In genomic region chr17:47821424-47822379, GRCh38 we compare ENCODE assay signal across 8 cellular contexts. TPM values are rescaled to one million over a fixed set of nuclear protein-coding genes. Genes with fewer than 3 reads are reported as not detected.
DNase-seq lines count a peak whose midpoint lies in the region; ATAC-seq and TF ChIP-seq lines count a peak whose summit lies in the region.

A gene with protein sequence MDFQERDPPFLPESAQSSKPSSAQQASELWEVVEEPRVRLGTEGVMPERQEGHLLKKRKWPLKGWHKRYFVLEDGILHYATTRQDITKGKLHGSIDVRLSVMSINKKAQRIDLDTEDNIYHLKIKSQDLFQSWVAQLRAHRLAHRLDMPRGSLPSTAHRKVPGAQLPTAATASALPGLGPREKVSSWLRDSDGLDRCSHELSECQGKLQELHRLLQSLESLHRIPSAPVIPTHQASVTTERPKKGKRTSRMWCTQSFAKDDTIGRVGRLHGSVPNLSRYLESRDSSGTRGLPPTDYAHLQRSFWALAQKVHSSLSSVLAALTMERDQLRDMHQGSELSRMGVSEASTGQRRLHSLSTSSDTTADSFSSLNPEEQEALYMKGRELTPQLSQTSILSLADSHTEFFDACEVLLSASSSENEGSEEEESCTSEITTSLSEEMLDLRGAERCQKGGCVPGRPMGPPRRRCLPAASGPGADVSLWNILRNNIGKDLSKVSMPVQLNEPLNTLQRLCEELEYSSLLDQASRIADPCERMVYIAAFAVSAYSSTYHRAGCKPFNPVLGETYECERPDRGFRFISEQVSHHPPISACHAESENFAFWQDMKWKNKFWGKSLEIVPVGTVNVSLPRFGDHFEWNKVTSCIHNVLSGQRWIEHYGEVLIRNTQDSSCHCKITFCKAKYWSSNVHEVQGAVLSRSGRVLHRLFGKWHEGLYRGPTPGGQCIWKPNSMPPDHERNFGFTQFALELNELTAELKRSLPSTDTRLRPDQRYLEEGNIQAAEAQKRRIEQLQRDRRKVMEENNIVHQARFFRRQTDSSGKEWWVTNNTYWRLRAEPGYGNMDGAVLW (minus strand): TSS chr17:47821794. CDS start chr17:47820278, 1,516 bp downstream.

- peak within 1 kb of the TSS; percentile 87 for H3K4me3 ChIP-seq in AG04449 (ENCODE audit: low read depth, low read length)
- H3K4me3 ChIP-seq in right lobe of liver = peak within 1 kb of the TSS; percentile 43 to 53 (median 45)

- WGBS in right lobe of liver (ENCODE audit: insufficient coverage, low coverage, low lambda C conversion rate, missing lambda C conversion rate) = 3% methylated on average over 9 of the region's 21 CpGs

- peaks cover 3 to 27% (median 12%) of the 10 kb centered on the region in 4 donors for H3K36me3 ChIP-seq in right lobe of liver

- TF ChIP-seq CTCF in AG04449 (IDR thresholded peaks at IDR 0.05; ENCODE audit: insufficient read depth, low read length, missing control alignments) = peak; percentile 48
- peak in 2 of 4 donors; percentile 8 to 10 for TF ChIP-seq CTCF in right lobe of liver (IDR thresholded peaks at IDR 0.05)

- DNase-seq in AG04449 (ENCODE audit: low read depth, low spot score) = peak; percentile 36
- peak; percentile 60 for DNase-seq in NCI-H526 treated with DMSO at 0.1 percent for 48 hours (lab: John Stamatoyannopoulos, UW)
- DNase-seq in activated CD4-positive, alpha-beta T cell treated with anti-CD3 and anti-CD28 coated beads, Interleukin-2, amount 50 U/mL, for 1 hour = peak; percentile 76
- DNase-seq in dermis microvascular lymphatic vessel endothelial cell (ENCODE audit: low read depth in 2 of 2) = peak; percentile 65 to 93
- DNase-seq in right lobe of liver = peak in 2 of 3 donors; percentile 70
- peak; percentile 61 to 76 for DNase-seq in stimulated activated CD4-positive, alpha-beta T cell treated with anti-CD3 and anti-CD28 coated beads, Interleukin-4, amount 100 ng/mL, for 4 hours

- H3K27ac ChIP-seq in right lobe of liver = no peak within 1 kb of the TSS

- TF ChIP-seq POLR2A in right lobe of liver (IDR thresholded peaks at IDR 0.05) = no peak

- intact Hi-C loops in right lobe of liver (cut with DNase I) = no loop called here

- no peaks in the 10 kb centered on the region for H3K4me1 ChIP-seq in right lobe of liver

- H3K9me3 ChIP-seq in right lobe of liver = no peaks in the 10 kb centered on the region

- ATAC-seq in GM18907 (IDR thresholded peaks at IDR 0.05; ENCODE audit: unreplicated experiment) = peak; percentile 82
- peak; percentile 71 for ATAC-seq in HG03439 (IDR thresholded peaks at IDR 0.05; ENCODE audit: unreplicated experiment)
- ATAC-seq in right lobe of liver = peak; percentile 77 to 92 (median 88)

- POLR2A ChIA-PET in AG04449 (lab: Yijun Ruan, JAX) = interaction anchor here (1.3 kb wide), 1 partner anchor 9 kb away, joined by 15 read pairs; the partner anchor contains the start of genes LRRC46 and MRPL10

- CTCF ChIA-PET in AG04449 (lab: Yijun Ruan, JAX) = interaction anchor here (0.8 to 3.1 kb wide), 7 partner anchors 9 to 197 kb away, joined by 3 to 23 read pairs (median 3); partner anchors contain the start of genes LRRC46 and MRPL10

- H3K27me3 ChIP-seq in right lobe of liver = no peaks in the 10 kb centered on the region

RNA-seq across cellular contexts. Expression of the gene that starts here (rescaled TPM):
- 4.6 and 6.3 TPM in 2 replicates for total RNA-seq in dermis microvascular lymphatic vessel endothelial cell
- total RNA-seq in right lobe of liver = 1 to 10 TPM in 5 of 6 experiments, under 1 TPM in 1; 0.62 to 2.2 (median 1.4) TPM
